Comparison of ENCODE assay signal across 8 cellular contexts in the genomic region with DNA sequence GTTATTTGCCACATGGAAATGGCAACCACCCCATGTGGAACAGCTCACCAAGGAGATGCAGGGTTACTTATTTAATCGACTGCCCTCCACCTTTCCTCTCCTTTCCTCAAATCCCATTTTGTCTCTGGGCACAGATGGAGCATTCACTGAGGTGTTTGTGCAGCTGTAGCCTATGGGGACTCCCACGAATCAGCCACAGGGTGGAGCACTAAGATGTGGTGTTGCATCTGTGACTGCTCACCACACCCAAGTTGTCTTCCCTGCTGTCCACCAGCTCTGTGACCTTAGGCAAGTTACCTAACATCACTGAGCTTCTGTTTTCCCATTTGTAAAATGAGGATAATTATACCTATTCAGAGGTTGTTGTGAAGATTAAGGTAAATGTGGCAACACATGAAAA.
DNase-seq lines count a peak whose midpoint lies in the region; FAIRE-seq and TF ChIP-seq lines count a peak whose summit lies in the region.

No MANE protein-coding gene starts in this region.

- FAIRE-seq in H54 (lab: Jason Lieb, UNC) (no peak), RCC 7860 (lab: Jason Lieb, UNC) (no peak)

- TF ChIP-seq POLR2A in H54 (IDR thresholded peaks at IDR 0.05; ENCODE audit: low read depth, low read length): no peak

- DNase-seq in DMS53 (lab: John Stamatoyannopoulos, UW) (peak; percentile 64), H54 (ENCODE audit: insufficient read length, low spot score) (peak; percentile 0), RCC 7860 (ENCODE audit: low spot score) (peak; percentile 17), fibroblast of the conjunctiva (ENCODE audit: low read depth) (peak; percentile 6), NCI-H128 (lab: John Stamatoyannopoulos, UW; ENCODE audit: unreplicated experiment) (no peak), NCI-H2029 (lab: John Stamatoyannopoulos, UW) (no peak), NCI-H2196 (lab: John Stamatoyannopoulos, UW; ENCODE audit: unreplicated experiment) (no peak)
- DNase-seq in stimulated activated CD4-positive, alpha-beta T cell treated with anti-CD3 and anti-CD28 coated beads, Interleukin-1b, Interleukin-23, amount 100 ng/mL, for 48 hours: peak; percentile 2

Comparison
In these comparisons a context has a peak if more than half of its experiments do, and no peak if none do; other contexts are left out.
1. DNase-seq: peak in DMS53 (single experiment), H54 (single experiment), RCC 7860 (single experiment), fibroblast of the conjunctiva (single experiment) and stimulated activated CD4-positive, alpha-beta T cell treated with anti-CD3 and anti-CD28 coated beads, Interleukin-1b, Interleukin-23, amount 100 ng/mL, for 48 hours (single experiment); none in NCI-H128 (single experiment), NCI-H2029 (single experiment) and NCI-H2196 (single experiment).